8 cellular contexts compared by ENCODE assay signal in the genomic region with DNA sequence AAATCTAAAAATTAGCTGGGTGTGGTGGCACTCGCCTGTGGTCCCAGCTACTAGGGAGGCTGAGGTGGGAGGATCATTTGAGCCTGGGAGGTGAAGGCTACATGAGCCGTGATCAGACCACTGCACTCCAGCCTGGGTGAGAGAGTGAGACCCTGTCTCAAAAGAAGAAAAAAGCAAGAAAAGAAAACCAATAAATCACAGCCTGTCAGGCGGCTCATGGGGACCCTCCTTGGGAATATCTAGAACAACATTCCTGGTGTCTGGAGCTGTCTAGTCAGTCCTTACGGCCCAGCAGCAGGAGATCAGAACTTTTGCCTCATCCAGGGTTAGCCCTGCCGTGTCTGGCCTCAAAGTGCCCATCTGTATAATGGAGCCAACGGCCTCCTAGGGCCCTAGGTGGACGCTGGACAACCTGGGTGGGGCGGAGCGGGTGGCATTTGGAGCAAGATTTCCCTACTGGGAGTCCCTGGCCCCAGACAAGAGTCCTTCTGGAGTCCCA. TPM values are rescaled to one million over a fixed set of nuclear protein-coding genes. Genes with fewer than 3 reads are reported as not detected.
A peak's percentile ranks its signal among the peaks of the same experiment; 100 is the strongest.
DNase-seq lines count a peak whose midpoint lies in the region; ATAC-seq and TF ChIP-seq lines count a peak whose summit lies in the region.

No MANE protein-coding gene starts in this region.

- no peak for ATAC-seq in CD8-positive, alpha-beta T cell

- no peaks in the 10 kb centered on the region for H3K9me3 ChIP-seq in CD8-positive, alpha-beta T cell (ENCODE audit: low read length)
- H3K9me3 ChIP-seq in PC-9 (ENCODE audit: insufficient read depth, low read depth) = no peaks in the 10 kb centered on the region
- H3K9me3 ChIP-seq in esophagus squamous epithelium = no peaks in the 10 kb centered on the region
- H3K9me3 ChIP-seq in prostate gland = no peaks in the 10 kb centered on the region

- intact Hi-C loops in CD8-positive, alpha-beta T cell (cut with DNase I, micrococcal nuclease) = no loop called here
- intact Hi-C loops in PC-9 (cut with micrococcal nuclease; ENCODE audit: unreplicated experiment) (no loop called here), esophagus squamous epithelium (cut with DNase I) (no loop called here), prostate gland (cut with DNase I) (no loop called here)

- H3K27ac ChIP-seq in CD8-positive, alpha-beta T cell (ENCODE audit: low read depth, low read length) = no peak overlapping the region
- H3K27ac ChIP-seq in PC-9 (0 out of 2 replicates have a peak overlapping the region, but pooled peaks have one; percentile 2), esophagus squamous epithelium (peak overlapping the region; percentile 98 to 100 (median 99)), prostate gland (peak overlapping the region; percentile 95 to 99)

- H3K36me3 Mint-ChIP-seq in CD8-positive, alpha-beta T cell = no peaks in the 10 kb centered on the region

- POLR2A ChIA-PET in CD8-positive, alpha-beta T cell (lab: Charles Lee) = no interaction called here
- POLR2A ChIA-PET in PC-9 (lab: Charles Lee; ENCODE audit: unreplicated experiment) = no interaction called here

- no peak for DNase-seq in CD8-positive, alpha-beta T cell
- DNase-seq in PC-9 = no peak
- no peak for DNase-seq in esophagus squamous epithelium (lab: John Stamatoyannopoulos, UW)
- DNase-seq in prostate gland (ENCODE audit: low spot score) = no peak
- no peak for DNase-seq in AML-193 (lab: John Stamatoyannopoulos, UW)
- DNase-seq in NCI-H146 (lab: John Stamatoyannopoulos, UW) = no peak
- no peak for DNase-seq in NCI-H146 treated with DMSO at 0.1 percent for 48 hours (lab: John Stamatoyannopoulos, UW; ENCODE audit: unreplicated experiment)
- DNase-seq in pons (ENCODE audit: low spot score) = no peak

- H3K9me3 Mint-ChIP-seq in CD8-positive, alpha-beta T cell = no peaks in the 10 kb centered on the region

- H3K4me1 ChIP-seq in CD8-positive, alpha-beta T cell (ENCODE audit: insufficient read depth, low read length) = peaks cover 37% of the 10 kb centered on the region
- H3K4me1 ChIP-seq in PC-9 (replicated peaks; ENCODE audit: insufficient read depth) = peaks cover 47% of the 10 kb centered on the region
- H3K4me1 ChIP-seq in esophagus squamous epithelium = peaks cover 39 to 65% (median 41%) of the 10 kb centered on the region in 3 donors
- H3K4me1 ChIP-seq in prostate gland (replicated peaks) = peaks cover 17% of the 10 kb centered on the region

- H4K20me1 ChIP-seq in PC-9 (ENCODE audit: insufficient read depth) = no peaks in the 10 kb centered on the region

- peaks cover 37% of the 10 kb centered on the region for H3K4me1 Mint-ChIP-seq in CD8-positive, alpha-beta T cell (ENCODE audit: low read depth)

- H3F3A ChIP-seq in PC-9 (ENCODE audit: insufficient read depth, low read depth) = peaks cover 73% of the 10 kb centered on the region

- H2AFZ ChIP-seq in PC-9 = no peak overlapping the region

- peak overlapping the region; percentile 49 for H3K4me3 Mint-ChIP-seq in CD8-positive, alpha-beta T cell

- H3K36me3 ChIP-seq in CD8-positive, alpha-beta T cell (ENCODE audit: insufficient read depth, low read length) = no peaks in the 10 kb centered on the region
- no peaks in the 10 kb centered on the region for H3K36me3 ChIP-seq in PC-9 (ENCODE audit: low read depth)
- H3K36me3 ChIP-seq in esophagus squamous epithelium = no peaks in the 10 kb centered on the region
- no peaks in the 10 kb centered on the region for H3K36me3 ChIP-seq in prostate gland

- BruUV-seq in PC-9 (replicated peaks; lab: Mats Ljungman, UMichigan) = TSS peak; percentile 63

- TF ChIP-seq POLR2A in esophagus squamous epithelium (IDR thresholded peaks at IDR 0.05) (no peak), prostate gland (IDR thresholded peaks at IDR 0.05) (no peak)

- WGBS in esophagus squamous epithelium, 2 donors = 88 to 91% methylated on average over 5 to 6 of the region's 9 CpGs
- WGBS in prostate gland = 94% methylated on average over 5 of the region's 9 CpGs

- H3K27me3 Mint-ChIP-seq in CD8-positive, alpha-beta T cell (ENCODE audit: low read depth) = no peaks in the 10 kb centered on the region

- no peaks in the 10 kb centered on the region for H3K27me3 ChIP-seq in CD8-positive, alpha-beta T cell (ENCODE audit: insufficient read depth, low read length)
- H3K27me3 ChIP-seq in PC-9 (ENCODE audit: insufficient read depth, low read depth) (no peaks in the 10 kb centered on the region), esophagus squamous epithelium (no peaks in the 10 kb centered on the region), prostate gland (replicated peaks; ENCODE audit: insufficient read depth) (no peaks in the 10 kb centered on the region)

- H3K79me2 ChIP-seq in PC-9 (ENCODE audit: low read depth) = 0 out of 2 replicates have a peak, but pooled peaks cover 5% of the 10 kb centered on the region

- H3K9me2 ChIP-seq in PC-9 (ENCODE audit: insufficient read depth) = no peaks in the 10 kb centered on the region

- H3K4me3 ChIP-seq in CD8-positive, alpha-beta T cell (ENCODE audit: low read depth, low read length) = no peak overlapping the region
- H3K4me3 ChIP-seq in PC-9 = peak overlapping the region; percentile 32; the same call in 1 of the 2 replicates
- peak overlapping the region in 3 of 4 donors; percentile 64 to 83 (median 77) for H3K4me3 ChIP-seq in esophagus squamous epithelium
- H3K4me3 ChIP-seq in prostate gland = no peak overlapping the region

- CTCF ChIA-PET in CD8-positive, alpha-beta T cell (lab: Charles Lee) = interaction anchor here (0.9 to 1.2 kb wide), 2 partner anchors 34 to 143 kb away, joined by 3 read pairs; no protein-coding TSS in a partner anchor
- CTCF ChIA-PET in PC-9 (lab: Charles Lee) = no interaction called here

- H3K27ac Mint-ChIP-seq in CD8-positive, alpha-beta T cell = peak overlapping the region; percentile 24

- peak overlapping the region; percentile 79 for H3K4me2 ChIP-seq in PC-9

- no peak for TF ChIP-seq CTCF in CD8-positive, alpha-beta T cell (IDR thresholded peaks at IDR 0.05)
- no peak for TF ChIP-seq CTCF in PC-9 (conservative IDR thresholded peaks at IDR 0.05)
- TF ChIP-seq CTCF in esophagus squamous epithelium (IDR thresholded peaks at IDR 0.05) = no peak
- TF ChIP-seq CTCF in prostate gland (IDR thresholded peaks at IDR 0.05) = no peak

RNA-seq across cellular contexts. Expression of gene ACTB, which starts 23.9 kb away (rescaled TPM):
- 1,000 to 10,000 TPM; 1,844 to 1,874 TPM for total RNA-seq in CD8-positive, alpha-beta T cell
- 5,595 and 6,962 TPM in 2 replicates for total RNA-seq in PC-9 (2021)
- total RNA-seq in esophagus squamous epithelium = 1,000 to 10,000 TPM; 1,929 to 4,068 (median 3,351) TPM
- total RNA-seq in prostate gland = 1,000 to 10,000 TPM; 2,747 to 3,482 TPM

RNA-seq across cellular contexts. Expression of gene FSCN1, which starts 38.3 kb away (rescaled TPM):
- 1 to 10 TPM; 7.5 to 8.0 TPM for total RNA-seq in CD8-positive, alpha-beta T cell
- total RNA-seq in PC-9 (2021) (379 and 381 TPM in 2 replicates), esophagus squamous epithelium (100 to 1,000 TPM in 2 of 4 donors, 10 to 100 TPM in 2; 63.9 to 236 (median 102) TPM), prostate gland (100 to 1,000 TPM in 1 of 2 donors, 10 to 100 TPM in 1; 11.4 to 207 TPM)

RNA-seq across cellular contexts. Expression of gene FBXL18, which starts 40.7 kb away (rescaled TPM):
- total RNA-seq in CD8-positive, alpha-beta T cell = 1 to 10 TPM; 6.7 to 7.9 TPM
- total RNA-seq in PC-9 (2021) (29.1 and 39.0 TPM in 2 replicates), esophagus squamous epithelium (1 to 10 TPM; 6.2 to 9.6 (median 8.3) TPM), prostate gland (10 to 100 TPM; 13.3 to 19.2 TPM)

Comparison
In these comparisons a context has a peak if more than half of its experiments do, and no peak if none do; other contexts are left out.
1. H3K4me3 ChIP-seq: peak in PC-9 (single experiment) and esophagus squamous epithelium (3 of 4); none in CD8-positive, alpha-beta T cell (single experiment) and prostate gland (0 of 2).